Comparison of ENCODE assay signal across 22 cellular contexts in genomic region chr17:6299275-6299674, GRCh38.
A peak's percentile ranks its signal among the peaks of the same experiment; 100 is the strongest.
DNase-seq lines count a peak whose midpoint lies in the region; ATAC-seq and TF ChIP-seq lines count a peak whose summit lies in the region.
"Had no signal": no experiment of that assay in that cellular context is flagged by ENCODE, and none has a peak within 500 bp of the region (broad histone marks: within the 10 kb centered on the region; RNA-seq: fewer than 3 reads in every experiment).

No MANE protein-coding gene starts in this region.

- WGBS in body of pancreas, 2 donors, result 56 to 66% methylated on average over 5 to 6 of the region's 6 CpGs
- WGBS in lower leg skin, 2 donors, result 71 to 84% methylated on average over 5 to 6 of the region's 6 CpGs

- no peaks in the 10 kb centered on the region for H3K9me3 Mint-ChIP-seq in MCF 10A (ENCODE audit: unreplicated experiment)
- no peaks in the 10 kb centered on the region for H3K9me3 Mint-ChIP-seq in glutamatergic neuron (ENCODE audit: unreplicated experiment)
- H3K9me3 Mint-ChIP-seq: CD8-positive, alpha-beta T cell; GM23338; H9 had no signal

- TF ChIP-seq POLR2A in breast epithelium (IDR thresholded peaks at IDR 0.05) (no peak), body of pancreas (IDR thresholded peaks at IDR 0.05) (no peak), lower leg skin (IDR thresholded peaks at IDR 0.05) (no peak)

- H3K9me3 ChIP-seq in breast epithelium (no peaks in the 10 kb centered on the region), RWPE2 (ENCODE audit: severe bottlenecking) (no peaks in the 10 kb centered on the region), body of pancreas (no peaks in the 10 kb centered on the region)
- H3K9me3 ChIP-seq: BLaER1 had no signal

- DNase-seq in MCF 10A (ENCODE audit: unreplicated experiment), result peak; percentile 34
- no peak for DNase-seq in breast epithelium (ENCODE audit: low spot score in 2 of 2)
- no peak for DNase-seq in RWPE2 (ENCODE audit: low spot score)
- peak; percentile 7 for DNase-seq in epithelial cell of esophagus (ENCODE audit: low read depth)
- DNase-seq in NCI-H748 (lab: John Stamatoyannopoulos, UW; ENCODE audit: unreplicated experiment), result no peak
- no peak for DNase-seq in body of pancreas
- no peak for DNase-seq in glutamatergic neuron
- no peak for DNase-seq in lower leg skin (ENCODE audit: low spot score in 2 of 2)
- DNase-seq: CD4-positive, CD25-positive, alpha-beta regulatory T cell; CD8-positive, alpha-beta T cell; DMS 273 treated with DMSO at 0.1 percent for 48 hours; DMS79; EL; GDM1; H9 had no signal

- H3K27ac Mint-ChIP-seq in MCF 10A (ENCODE audit: low read depth, unreplicated experiment) (no peak overlapping the region), glutamatergic neuron (ENCODE audit: unreplicated experiment) (no peak overlapping the region)
- H3K27ac Mint-ChIP-seq: B cell; CD4-positive, CD25-positive, alpha-beta regulatory T cell; CD8-positive, alpha-beta T cell; GM23338; H9 had no signal

- H3K27me3 ChIP-seq in breast epithelium (peaks cover 0 to 16% of the 10 kb centered on the region in 2 donors), RWPE2 (ENCODE audit: insufficient read depth, poor library complexity, severe bottlenecking) (no peaks in the 10 kb centered on the region), body of pancreas (no peaks in the 10 kb centered on the region)
- H3K27me3 ChIP-seq: BLaER1 had no signal

- H3K27ac ChIP-seq in breast epithelium (no peak overlapping the region), RWPE2 (ENCODE audit: poor library complexity, severe bottlenecking) (no peak overlapping the region), body of pancreas (no peak overlapping the region)
- H3K27ac ChIP-seq: 22Rv1, BLaER1, C4-2B had no signal

- CTCF ChIA-PET in MCF 10A (lab: Yijun Ruan, JAX), result no interaction called here

- H3K4me3 ChIP-seq in breast epithelium (no peak overlapping the region), RWPE2 (ENCODE audit: severe bottlenecking) (no peak overlapping the region), epithelial cell of esophagus (ENCODE audit: low read length) (no peak overlapping the region), body of pancreas (no peak overlapping the region), lower leg skin (ENCODE audit: low read depth, poor library complexity, severe bottlenecking) (no peak overlapping the region)
- H3K4me3 ChIP-seq: BLaER1, GM12878, GM23338 had no signal

- no peaks in the 10 kb centered on the region for H3K4me1 Mint-ChIP-seq in MCF 10A (ENCODE audit: insufficient read depth, unreplicated experiment)
- H3K4me1 Mint-ChIP-seq in glutamatergic neuron (ENCODE audit: low read depth, unreplicated experiment), result no peaks in the 10 kb centered on the region
- H3K4me1 Mint-ChIP-seq: B cell; CD4-positive, CD25-positive, alpha-beta regulatory T cell; GM23338; H9 had no signal

- H3K27me3 Mint-ChIP-seq in MCF 10A (ENCODE audit: insufficient read depth, unreplicated experiment) (peaks cover 66% of the 10 kb centered on the region), glutamatergic neuron (ENCODE audit: unreplicated experiment) (peaks cover 5% of the 10 kb centered on the region)

- intact Hi-C loops in MCF 10A (cut with micrococcal nuclease), result no loop called here
- intact Hi-C loops in breast epithelium (cut with DNase I; ENCODE audit: low total_unique reads), result no loop called here
- intact Hi-C loops in body of pancreas (cut with DNase I), result no loop called here
- intact Hi-C loops in lower leg skin (cut with DNase I; ENCODE audit: low total_unique reads), result no loop called here

- peak; percentile 58; the same call in 2 of the 3 replicates for ATAC-seq in RWPE2 (ENCODE audit: low read depth)
- ATAC-seq in body of pancreas, result no peak
- ATAC-seq: CD8-positive, alpha-beta T cell; GM12878; GM23338; HCT116 had no signal

- H3K4me1 ChIP-seq in breast epithelium (no peaks in the 10 kb centered on the region), RWPE2 (ENCODE audit: insufficient read depth, poor library complexity, severe bottlenecking) (no peaks in the 10 kb centered on the region), body of pancreas (no peaks in the 10 kb centered on the region)
- H3K4me1 ChIP-seq: BLaER1 had no signal

- BruUV-seq in MCF 10A (replicated peaks; lab: Mats Ljungman, UMichigan), result no TSS peak

- H3K36me3 ChIP-seq in breast epithelium, result no peaks in the 10 kb centered on the region
- no peaks in the 10 kb centered on the region for H3K36me3 ChIP-seq in RWPE2 (ENCODE audit: low read depth)
- no peaks in the 10 kb centered on the region for H3K36me3 ChIP-seq in body of pancreas (replicated peaks in 1 of 2; ENCODE audit: insufficient read depth in 1 of 2, low read depth in 2 of 2)
- H3K36me3 ChIP-seq: BLaER1 had no signal

- H3K4me3 Mint-ChIP-seq in MCF 10A (ENCODE audit: unreplicated experiment), result no peak overlapping the region
- H3K4me3 Mint-ChIP-seq in glutamatergic neuron (ENCODE audit: unreplicated experiment), result no peak overlapping the region
- H3K4me3 Mint-ChIP-seq: B cell; CD4-positive, CD25-positive, alpha-beta regulatory T cell; CD8-positive, alpha-beta T cell; GM23338; H9 had no signal

- TF ChIP-seq CTCF in MCF 10A (IDR thresholded peaks at IDR 0.05; ENCODE audit: unreplicated experiment), result no peak
- no peak for TF ChIP-seq CTCF in breast epithelium (IDR thresholded peaks at IDR 0.05)
- TF ChIP-seq CTCF in RWPE2 (IDR thresholded peaks at IDR 0.05; ENCODE audit: poor library complexity, severe bottlenecking), result no peak
- TF ChIP-seq CTCF in epithelial cell of esophagus (IDR thresholded peaks at IDR 0.05; ENCODE audit: insufficient read depth, low read depth, low read length, missing control alignments), result no peak
- TF ChIP-seq CTCF in body of pancreas (IDR thresholded peaks at IDR 0.05), result no peak
- no peak for TF ChIP-seq CTCF in glutamatergic neuron (IDR thresholded peaks at IDR 0.05; ENCODE audit: partially characterized antibody, unreplicated experiment)
- no peak for TF ChIP-seq CTCF in lower leg skin (IDR thresholded peaks at IDR 0.05)

- H3K36me3 Mint-ChIP-seq in MCF 10A (ENCODE audit: insufficient read depth, unreplicated experiment), result no peaks in the 10 kb centered on the region
- H3K36me3 Mint-ChIP-seq in glutamatergic neuron (ENCODE audit: unreplicated experiment), result no peaks in the 10 kb centered on the region
- H3K36me3 Mint-ChIP-seq: CD4-positive, CD25-positive, alpha-beta regulatory T cell; CD8-positive, alpha-beta T cell had no signal

- POLR2A ChIA-PET in MCF 10A (lab: Yijun Ruan, JAX), result no interaction called here

Comparison
In these comparisons a context has a peak if more than half of its experiments do, and no peak if none do; other contexts are left out.
1. DNase-seq: peak in MCF 10A (single experiment) and epithelial cell of esophagus (single experiment); none in breast epithelium (0 of 2), RWPE2 (single experiment), NCI-H748 (single experiment), body of pancreas (0 of 4), glutamatergic neuron (single experiment) and lower leg skin (0 of 2).